8 cellular contexts compared by ENCODE assay signal in genomic region chr19:52940905-52941304, GRCh38. TPM values are rescaled to one million over a fixed set of nuclear protein-coding genes. Genes with fewer than 3 reads are reported as not detected.
A peak's percentile ranks its signal among the peaks of the same experiment; 100 is the strongest.
DNase-seq lines count a peak whose midpoint lies in the region; ATAC-seq and TF ChIP-seq lines count a peak whose summit lies in the region.
"Not testable (repeated sequence)": the region's sequence is repeated elsewhere in the genome, so short reads cannot be mapped to it uniquely, and the experiment has no call there.

No MANE protein-coding gene starts in this region.

- H3K36me3 ChIP-seq in DND-41 (ENCODE audit: insufficient read depth, low read length) = 0 out of 2 replicates have a peak, but pooled peaks cover 13% of the 10 kb centered on the region
- H3K36me3 ChIP-seq in PC-3 (ENCODE audit: low read depth, low read length) = peaks cover 12% of the 10 kb centered on the region; the same call in 1 of the 2 replicates
- H3K36me3 ChIP-seq in trophoblast cell (ENCODE audit: control insufficient read depth in 1 of 2, insufficient read depth in 2 of 2, low read length in 2 of 2) = not testable (repeated sequence)

- not testable (repeated sequence) for H4K8ac ChIP-seq in trophoblast cell (ENCODE audit: low read depth, low read length)

- not testable (repeated sequence) for H3K27ac ChIP-seq in DND-41 (ENCODE audit: low read length); PC-3 (ENCODE audit: low read length); trophoblast cell (ENCODE audit: low read depth, low read length)

- H3K79me1 ChIP-seq in trophoblast cell (ENCODE audit: low read length) = peaks cover 37% of the 10 kb centered on the region

- not testable (repeated sequence) for H4K12ac ChIP-seq in trophoblast cell (ENCODE audit: low read depth, low read length)

- H2BK120ac ChIP-seq in trophoblast cell (ENCODE audit: insufficient read depth, low read length, poor library complexity) = not testable (repeated sequence)

- POLR2A ChIA-PET in PC-3 (lab: Charles Lee; ENCODE audit: unreplicated experiment); activated CD4-positive, alpha-beta T cell treated with anti-CD3 and anti-CD28 coated beads for 36 hours (lab: Charles Lee): not testable (repeated sequence)
- POLR2A ChIA-PET in MCF 10A (lab: Yijun Ruan, JAX) = interaction anchor here (0.6 to 1.7 kb wide), 5 partner anchors 17 to 161 kb away, joined by 3 to 10 read pairs (median 5); no protein-coding TSS in a partner anchor

- not testable (repeated sequence) for H3K27me3 ChIP-seq in DND-41 (ENCODE audit: insufficient read depth, low read length, poor library complexity); PC-3 (ENCODE audit: low read length); trophoblast cell (ENCODE audit: insufficient read depth, low read length)

- H3K27me3 Mint-ChIP-seq in activated CD4-positive, alpha-beta T cell treated with anti-CD3 and anti-CD28 coated beads for 36 hours; activated T-helper 17 cell treated with anti-CD3 and anti-CD28 coated beads, Interleukin-2, amount 50 U/mL, for 72 hours; MCF 10A (ENCODE audit: insufficient read depth, unreplicated experiment); mesothelial cell of epicardium (ENCODE audit: low read depth); type B pancreatic cell: not testable (repeated sequence)

- CTCF ChIA-PET in PC-3 (lab: Charles Lee) = not testable (repeated sequence)
- CTCF ChIA-PET in activated CD4-positive, alpha-beta T cell treated with anti-CD3 and anti-CD28 coated beads for 36 hours (lab: Charles Lee) = interaction anchor here (0.6 kb wide), 1 partner anchor 431 kb away, joined by 3 read pairs; no protein-coding TSS in a partner anchor
- CTCF ChIA-PET in MCF 10A (lab: Yijun Ruan, JAX) = interaction anchor here (0.6 to 1.0 kb wide), 2 partner anchors 85 to 172 kb away, joined by 3 to 5 read pairs; no protein-coding TSS in a partner anchor

- not testable (repeated sequence) for H2BK5ac ChIP-seq in trophoblast cell (ENCODE audit: low read depth, low read length, poor library complexity)

- WGBS in trophoblast cell (ENCODE audit: extremely low coverage, insufficient coverage, insufficient read length) = no CpG with 5 or more reads among the region's 5 CpGs

- H3K18ac ChIP-seq in trophoblast cell (ENCODE audit: low read length) = not testable (repeated sequence)

- H3K4me2 ChIP-seq in DND-41 (ENCODE audit: insufficient read depth, low read length) (peak overlapping the region; percentile 95), PC-3 (ENCODE audit: low read length) (peak overlapping the region; percentile 83)
- H3K4me2 ChIP-seq in trophoblast cell (ENCODE audit: low read length) = not testable (repeated sequence)

- H3K4me3 Mint-ChIP-seq in activated CD4-positive, alpha-beta T cell treated with anti-CD3 and anti-CD28 coated beads for 36 hours = peak overlapping the region; percentile 90
- peak overlapping the region; percentile 91 for H3K4me3 Mint-ChIP-seq in activated T-helper 17 cell treated with anti-CD3 and anti-CD28 coated beads, Interleukin-2, amount 50 U/mL, for 72 hours
- H3K4me3 Mint-ChIP-seq in MCF 10A (ENCODE audit: unreplicated experiment) (peak overlapping the region; percentile 80), mesothelial cell of epicardium (peak overlapping the region; percentile 90), type B pancreatic cell (peak overlapping the region; percentile 99)

- not testable (repeated sequence) for H3K27ac Mint-ChIP-seq in activated CD4-positive, alpha-beta T cell treated with anti-CD3 and anti-CD28 coated beads for 36 hours; MCF 10A (ENCODE audit: low read depth, unreplicated experiment)
- H3K27ac Mint-ChIP-seq in activated T-helper 17 cell treated with anti-CD3 and anti-CD28 coated beads, Interleukin-2, amount 50 U/mL, for 72 hours = peak overlapping the region; percentile 83
- peak overlapping the region; percentile 95 for H3K27ac Mint-ChIP-seq in mesothelial cell of epicardium
- peak overlapping the region; percentile 95 for H3K27ac Mint-ChIP-seq in type B pancreatic cell

- peaks cover 20% of the 10 kb centered on the region for H3K9me3 Mint-ChIP-seq in activated CD4-positive, alpha-beta T cell treated with anti-CD3 and anti-CD28 coated beads for 36 hours (ENCODE audit: low read depth)
- H3K9me3 Mint-ChIP-seq in activated T-helper 17 cell treated with anti-CD3 and anti-CD28 coated beads, Interleukin-2, amount 50 U/mL, for 72 hours; MCF 10A (ENCODE audit: unreplicated experiment); mesothelial cell of epicardium; type B pancreatic cell: not testable (repeated sequence)

- not testable (repeated sequence) for H3K23ac ChIP-seq in trophoblast cell (ENCODE audit: low read length)

- not testable (repeated sequence) for H3K4me3 ChIP-seq in DND-41 (ENCODE audit: low read depth in 1 of 2, low read length in 2 of 2); trophoblast cell (ENCODE audit: low read depth, low read length)
- H3K4me3 ChIP-seq in PC-3 (ENCODE audit: low read length) = peak overlapping the region; percentile 81; the same call in 1 of the 2 replicates

- DNase-seq in DND-41; PC-3; activated CD4-positive, alpha-beta T cell treated with anti-CD3 and anti-CD28 coated beads for 36 hours; MCF 10A (ENCODE audit: unreplicated experiment); mesothelial cell of epicardium (ENCODE audit: low spot score in 2 of 2, unreplicated experiment in 2 of 2); trophoblast cell; type B pancreatic cell (ENCODE audit: extremely low spot score, unreplicated experiment): not testable (repeated sequence)

- not testable (repeated sequence) for H2BK12ac ChIP-seq in trophoblast cell (ENCODE audit: low read length)

- not testable (repeated sequence) for H3K9me2 ChIP-seq in PC-3 (replicated peaks; ENCODE audit: low read length)

- not testable (repeated sequence) for BruUV-seq in PC-3 (replicated peaks; lab: Mats Ljungman, UMichigan); MCF 10A (replicated peaks; lab: Mats Ljungman, UMichigan)

- peaks cover 22% of the 10 kb centered on the region for H3K4me1 Mint-ChIP-seq in activated CD4-positive, alpha-beta T cell treated with anti-CD3 and anti-CD28 coated beads for 36 hours
- H3K4me1 Mint-ChIP-seq in activated T-helper 17 cell treated with anti-CD3 and anti-CD28 coated beads, Interleukin-2, amount 50 U/mL, for 72 hours = peaks cover 22% of the 10 kb centered on the region
- H3K4me1 Mint-ChIP-seq in MCF 10A (ENCODE audit: insufficient read depth, unreplicated experiment) (peaks cover 11% of the 10 kb centered on the region), mesothelial cell of epicardium (peaks cover 65% of the 10 kb centered on the region), type B pancreatic cell (ENCODE audit: unreplicated experiment) (peaks cover 30% of the 10 kb centered on the region)

- not testable (repeated sequence) for H3F3A ChIP-seq in PC-3 (ENCODE audit: low read length, unreplicated experiment)

- peaks cover 34% of the 10 kb centered on the region for H3K4me1 ChIP-seq in DND-41 (ENCODE audit: insufficient read depth, low read length)
- H3K4me1 ChIP-seq in PC-3 (ENCODE audit: insufficient read depth, low read length) = peaks cover 49% of the 10 kb centered on the region
- H3K4me1 ChIP-seq in trophoblast cell (ENCODE audit: control insufficient read depth in 1 of 2, insufficient read depth in 2 of 2, low read length in 2 of 2) = peaks cover 31 to 46% of the 10 kb centered on the region in 2 experiments

- intact Hi-C loops in PC-3 (cut with micrococcal nuclease); MCF 10A (cut with micrococcal nuclease): not testable (repeated sequence)
- intact Hi-C loops in activated CD4-positive, alpha-beta T cell treated with anti-CD3 and anti-CD28 coated beads for 36 hours (cut with DNase I, micrococcal nuclease) = loop anchor here (1.0 to 5.0 kb wide), 4 partner anchors 44 to 1239 kb away; partner anchors contain the start of genes ZNF320 (in 1 of the 2) and ZNF468 (in 1 of the 2)

- H3K9me3 ChIP-seq in DND-41 (ENCODE audit: insufficient read depth, low read length, severe bottlenecking); PC-3 (ENCODE audit: low read length); trophoblast cell (ENCODE audit: insufficient read depth, low read depth, low read length): not testable (repeated sequence)

- not testable (repeated sequence) for H3K14ac ChIP-seq in trophoblast cell (ENCODE audit: low read length)

- not testable (repeated sequence) for H2AFZ ChIP-seq in DND-41 (ENCODE audit: low read depth, low read length); PC-3 (ENCODE audit: low read length); trophoblast cell (ENCODE audit: insufficient read depth, low read length, poor library complexity)

- H2AK5ac ChIP-seq in trophoblast cell (ENCODE audit: low read length) = not testable (repeated sequence)

- not testable (repeated sequence) for H4K91ac ChIP-seq in trophoblast cell (ENCODE audit: low read depth, low read length)

- not testable (repeated sequence) for H3K9ac ChIP-seq in DND-41 (ENCODE audit: low read depth, low read length); PC-3 (ENCODE audit: low read length); trophoblast cell (ENCODE audit: low read length)

- not testable (repeated sequence) for H4K20me1 ChIP-seq in DND-41 (ENCODE audit: insufficient read depth, low read length); PC-3 (ENCODE audit: low read length)

- peak overlapping the region; percentile 39 for H3K4ac ChIP-seq in trophoblast cell (ENCODE audit: low read depth, low read length)

- not testable (repeated sequence) for ATAC-seq in DND-41 (ENCODE audit: insufficient read depth, low read depth); PC-3; activated CD4-positive, alpha-beta T cell treated with anti-CD3 and anti-CD28 coated beads for 36 hours; activated T-helper 17 cell treated with anti-CD3 and anti-CD28 coated beads, Interleukin-2, amount 50 U/mL, for 72 hours (replicated peaks)

- peaks cover 44% of the 10 kb centered on the region for H3K36me3 Mint-ChIP-seq in activated CD4-positive, alpha-beta T cell treated with anti-CD3 and anti-CD28 coated beads for 36 hours (ENCODE audit: low read depth)
- peaks cover 29% of the 10 kb centered on the region for H3K36me3 Mint-ChIP-seq in activated T-helper 17 cell treated with anti-CD3 and anti-CD28 coated beads, Interleukin-2, amount 50 U/mL, for 72 hours (ENCODE audit: low read depth)
- not testable (repeated sequence) for H3K36me3 Mint-ChIP-seq in MCF 10A (ENCODE audit: insufficient read depth, unreplicated experiment); mesothelial cell of epicardium
- H3K36me3 Mint-ChIP-seq in type B pancreatic cell = peaks cover 10% of the 10 kb centered on the region

- TF ChIP-seq CTCF in DND-41 (IDR thresholded peaks at IDR 0.05; ENCODE audit: borderline replicate concordance, extremely low read depth, low read length, poor library complexity, severe bottlenecking); PC-3 (conservative IDR thresholded peaks at IDR 0.05; ENCODE audit: low read depth, low read length); MCF 10A (IDR thresholded peaks at IDR 0.05; ENCODE audit: unreplicated experiment); mesothelial cell of epicardium (IDR thresholded peaks at IDR 0.05; ENCODE audit: unreplicated experiment); type B pancreatic cell (conservative IDR thresholded peaks at IDR 0.05): not testable (repeated sequence)

- H3K79me2 ChIP-seq in DND-41 (ENCODE audit: insufficient read depth, low read length) (peaks cover 51% of the 10 kb centered on the region), PC-3 (ENCODE audit: low read length) (peaks cover 57% of the 10 kb centered on the region)
- H3K79me2 ChIP-seq in trophoblast cell (ENCODE audit: control insufficient read depth, insufficient read depth, low read length, poor library complexity) = not testable (repeated sequence)

RNA-seq across cellular contexts. Expression of gene ZNF888, which starts 17.7 kb away (rescaled TPM):
- total RNA-seq in PC-3 (2014; rRNA removed) (5.2 and 5.4 TPM in 2 replicates), MCF 10A (2022) (7.0 and 7.3 TPM in 2 replicates), mesothelial cell of epicardium (14.0 to 15.3 TPM (median 14.3 TPM) in 3 replicates), type B pancreatic cell (ENCODE audit: low replicate concordance) (8.9 and 12.5 TPM in 2 replicates)
- 1 to 10 TPM; 5.1 to 5.5 TPM for total RNA-seq in activated CD4-positive, alpha-beta T cell treated with anti-CD3 and anti-CD28 coated beads for 36 hours
- total RNA-seq in activated T-helper 17 cell treated with anti-CD3 and anti-CD28 coated beads, Interleukin-2, amount 50 U/mL, for 72 hours = 1 to 10 TPM; 3.3 to 8.0 TPM
- polyA plus RNA-seq in trophoblast cell (2013) = 9.6 and 9.8 TPM in 2 replicates

RNA-seq across cellular contexts. Expression of gene ZNF816, which starts 21.8 kb away (rescaled TPM):
- total RNA-seq in PC-3 (2014; rRNA removed) (7.6 and 10.2 TPM in 2 replicates), MCF 10A (2022) (5.4 and 5.5 TPM in 2 replicates), mesothelial cell of epicardium (14.8 to 16.8 TPM (median 15.7 TPM) in 3 replicates), type B pancreatic cell (ENCODE audit: low replicate concordance) (17.2 and 18.1 TPM in 2 replicates)
- 10 to 100 TPM; 10.7 to 11.4 TPM for total RNA-seq in activated CD4-positive, alpha-beta T cell treated with anti-CD3 and anti-CD28 coated beads for 36 hours
- 1 to 10 TPM; 5.7 to 7.1 TPM for total RNA-seq in activated T-helper 17 cell treated with anti-CD3 and anti-CD28 coated beads, Interleukin-2, amount 50 U/mL, for 72 hours
- polyA plus RNA-seq in trophoblast cell (2013) = 20.5 and 21.0 TPM in 2 replicates

RNA-seq across cellular contexts. Expression of gene ZNF320, which starts 43.5 kb away (rescaled TPM):
- total RNA-seq in PC-3 (2014; rRNA removed) (7.7 and 10.6 TPM in 2 replicates), MCF 10A (2022) (4.9 and 5.4 TPM in 2 replicates), mesothelial cell of epicardium (36.1 to 41.5 TPM (median 36.9 TPM) in 3 replicates), type B pancreatic cell (ENCODE audit: low replicate concordance) (30.4 and 33.5 TPM in 2 replicates)
- 10 to 100 TPM; 10.8 to 12.2 TPM for total RNA-seq in activated CD4-positive, alpha-beta T cell treated with anti-CD3 and anti-CD28 coated beads for 36 hours
- total RNA-seq in activated T-helper 17 cell treated with anti-CD3 and anti-CD28 coated beads, Interleukin-2, amount 50 U/mL, for 72 hours = 1 to 10 TPM; 3.3 to 9.4 TPM
- 10.1 and 13.4 TPM in 2 replicates for polyA plus RNA-seq in trophoblast cell (2013)
